In genomic region chr19:1613808-1614570, GRCh38 we compare ENCODE assay signal across 21 cellular contexts.
"Had no signal": no experiment of that assay in that cellular context is flagged by ENCODE, and none has a peak within 500 bp of the region (broad histone marks: within the 10 kb centered on the region; RNA-seq: fewer than 3 reads in every experiment).

No MANE protein-coding gene starts in this region.

- H3K27ac ChIP-seq: foreskin keratinocyte, hepatocyte, left ventricle myocardium inferior, neural progenitor cell, stomach, transverse colon, uterus, WERI-Rb-1 had no signal

- H3K36me3 ChIP-seq: neural progenitor cell, uterus had no signal

- H3K9me3 ChIP-seq: left ventricle myocardium inferior, stomach, transverse colon, uterus had no signal

- H3K4me1 ChIP-seq: foreskin keratinocyte, neural progenitor cell, transverse colon, uterus had no signal

- H3K9ac ChIP-seq: neural progenitor cell had no signal

- DNase-seq: activated CD4-positive, alpha-beta T cell treated with anti-CD3 and anti-CD28 coated beads, Interleukin-2, amount 10 ng/mL, durations not matched to agents 7 days and 5 days; activated CD4-positive, CD25-positive, alpha-beta regulatory T cell treated with anti-CD3 and anti-CD28 coated beads, Interleukin-2, amount 50 U/mL, for 72 hours; activated CD8-positive, alpha-beta memory T cell treated with anti-CD3 and anti-CD28 coated beads, Interleukin-2, amount 10 ng/mL, durations not matched to agents 7 days and 5 days; activated CD8-positive, alpha-beta T cell treated with anti-CD3 and anti-CD28 coated beads for 36 hours; activated gamma-delta T cell; activated T-cell treated with anti-CD3 and anti-CD28 coated beads for 4 hours; aorta; central memory CD4-positive, alpha-beta T cell; effector memory CD4-positive, alpha-beta T cell; foreskin keratinocyte; kidney glomerular epithelial cell; left ventricle myocardium inferior; naive thymus-derived CD8-positive, alpha-beta T cell; stimulated activated CD4-positive, alpha-beta T cell treated with anti-CD3 and anti-CD28 coated beads, Interleukin-4, amount 100 ng/mL, for 24 hours; stomach; transverse colon; uterus; WERI-Rb-1 had no signal

- H3K4me3 ChIP-seq: hepatocyte, left ventricle myocardium inferior, neural progenitor cell, stomach, transverse colon, uterus had no signal

- H3K4me2 ChIP-seq: hepatocyte, neural progenitor cell had no signal

- ATAC-seq: activated CD8-positive, alpha-beta memory T cell treated with anti-CD3 and anti-CD28 coated beads, Interleukin-2, amount 10 ng/mL, durations not matched to agents 7 days and 5 days; activated CD8-positive, alpha-beta T cell treated with anti-CD3 and anti-CD28 coated beads for 36 hours; activated naive CD4-positive, alpha-beta T cell treated with anti-CD3 and anti-CD28 coated beads, Interleukin-2, amount 50 U/mL, for 72 hours; foreskin keratinocyte; naive thymus-derived CD8-positive, alpha-beta T cell had no signal

- H3K27me3 ChIP-seq: foreskin keratinocyte, hepatocyte, neural progenitor cell, stomach, transverse colon, uterus had no signal
